8 cellular contexts compared by ENCODE assay signal in genomic region chr12:40390980-40391379, GRCh38.
"Had no signal": no experiment of that assay in that cellular context is flagged by ENCODE, and none has a peak within 500 bp of the region (broad histone marks: within the 10 kb centered on the region; RNA-seq: fewer than 3 reads in every experiment).

No MANE protein-coding gene starts in this region.

- DNase-seq: GDM1, GF-D8 had no signal

- FAIRE-seq: G401.6, GM12878, GM12891, GM12892, GM18507, GM19239 had no signal

- H3K4me3 ChIP-seq: GM12878 had no signal

- ATAC-seq: GM12878 had no signal
